Comparison of ENCODE assay signal across 14 cellular contexts in genomic region chr21:40271169-40271568, GRCh38.
DNase-seq lines count a peak whose midpoint lies in the region; ATAC-seq and TF ChIP-seq lines count a peak whose summit lies in the region.
"Had no signal": no experiment of that assay in that cellular context is flagged by ENCODE, and none has a peak within 500 bp of the region (broad histone marks: within the 10 kb centered on the region; RNA-seq: fewer than 3 reads in every experiment).

No MANE protein-coding gene starts in this region.

- H3K27me3 ChIP-seq in left ventricle myocardium inferior (ENCODE audit: low read depth) (no peaks in the 10 kb centered on the region), NT2/D1 (ENCODE audit: insufficient read depth, insufficient read length) (no peaks in the 10 kb centered on the region), esophagus muscularis mucosa (no peaks in the 10 kb centered on the region), tibial nerve (no peaks in the 10 kb centered on the region)
- H3K27me3 ChIP-seq: BLaER1 treated with 17β-estradiol and CSF1 and Interleukin-3, amounts not matched to agents 10 nM and 100 nM had no signal

- H3K4me3 ChIP-seq in left ventricle myocardium inferior (no peak overlapping the region), NT2/D1 (ENCODE audit: insufficient read length, low read depth) (no peak overlapping the region), esophagus muscularis mucosa (no peak overlapping the region), tibial nerve (no peak overlapping the region)
- H3K4me3 ChIP-seq: BLaER1 treated with 17β-estradiol and CSF1 and Interleukin-3, amounts not matched to agents 10 nM and 100 nM had no signal

- ATAC-seq in Right ventricle myocardium superior (ENCODE audit: poor library complexity) (peak; percentile 34), GM21526 (IDR thresholded peaks at IDR 0.05; ENCODE audit: low FRiP score, unreplicated experiment) (no peak)
- ATAC-seq: CD8-positive, alpha-beta T cell had no signal

- H3K36me3 ChIP-seq in left ventricle myocardium inferior (no peaks in the 10 kb centered on the region), NT2/D1 (ENCODE audit: insufficient read depth, insufficient read length, low read length) (no peaks in the 10 kb centered on the region), esophagus muscularis mucosa (no peaks in the 10 kb centered on the region), tibial nerve (no peaks in the 10 kb centered on the region)
- H3K36me3 ChIP-seq: BLaER1 treated with 17β-estradiol and CSF1 and Interleukin-3, amounts not matched to agents 10 nM and 100 nM had no signal

- 83% methylated on average over 9 of the region's 9 CpGs for WGBS in esophagus muscularis mucosa
- whole genome bisulfite sequencing in tibial nerve, 2 donors: 77 to 82% methylated on average over 9 of the region's 9 CpGs

- no peak for DNase-seq in Right ventricle myocardium superior
- no peak for DNase-seq in left ventricle myocardium inferior
- peak; percentile 39 for DNase-seq in NT2/D1 (ENCODE audit: low read depth, low spot score)
- DNase-seq in esophagus muscularis mucosa (ENCODE audit: extremely low spot score): peak; percentile 81
- no peak for DNase-seq in tibial nerve (ENCODE audit: low spot score in 2 of 2)
- DNase-seq in NCI-H1048 (lab: John Stamatoyannopoulos, UW): no peak
- DNase-seq: Calu3; CD8-positive, alpha-beta T cell; DMS79 treated with DMSO at 0.1 percent for 48 hours; GF-D8; HCEC 1CT had no signal

- TF ChIP-seq POLR2A in esophagus muscularis mucosa (IDR thresholded peaks at IDR 0.05; ENCODE audit: low read depth) (no peak), tibial nerve (IDR thresholded peaks at IDR 0.05) (no peak)

- peaks cover 18% of the 10 kb centered on the region for H3K4me1 ChIP-seq in left ventricle myocardium inferior
- H3K4me1 ChIP-seq in NT2/D1 (ENCODE audit: insufficient read depth, insufficient read length): no peaks in the 10 kb centered on the region
- no peaks in the 10 kb centered on the region for H3K4me1 ChIP-seq in esophagus muscularis mucosa
- H3K4me1 ChIP-seq in tibial nerve: no peaks in the 10 kb centered on the region
- H3K4me1 ChIP-seq: BLaER1 treated with 17β-estradiol and CSF1 and Interleukin-3, amounts not matched to agents 10 nM and 100 nM had no signal

- no peak overlapping the region for H3K27ac ChIP-seq in left ventricle myocardium inferior (replicated peaks)
- H3K27ac ChIP-seq in esophagus muscularis mucosa (replicated peaks in 1 of 4): no peak overlapping the region
- H3K27ac ChIP-seq in tibial nerve: no peak overlapping the region
- H3K27ac ChIP-seq: BLaER1 treated with 17β-estradiol and CSF1 and Interleukin-3, amounts not matched to agents 10 nM and 100 nM; HL-60 had no signal

- H3K9ac ChIP-seq in NT2/D1 (ENCODE audit: insufficient read length, low read depth): no peak overlapping the region
- H3K9ac ChIP-seq: BLaER1 treated with 17β-estradiol and CSF1 and Interleukin-3, amounts not matched to agents 10 nM and 100 nM had no signal

- TF ChIP-seq EP300 in esophagus muscularis mucosa (IDR thresholded peaks at IDR 0.05) (no peak), tibial nerve (IDR thresholded peaks at IDR 0.05) (no peak)

- no peak for TF ChIP-seq CTCF in left ventricle myocardium inferior (IDR thresholded peaks at IDR 0.05; ENCODE audit: borderline replicate concordance)
- TF ChIP-seq CTCF in esophagus muscularis mucosa (IDR thresholded peaks at IDR 0.05): no peak
- TF ChIP-seq CTCF in tibial nerve (IDR thresholded peaks at IDR 0.05): no peak

- H3K9me3 ChIP-seq in left ventricle myocardium inferior (replicated peaks): no peaks in the 10 kb centered on the region
- H3K9me3 ChIP-seq in NT2/D1 (ENCODE audit: insufficient read depth, low read length): no peaks in the 10 kb centered on the region
- H3K9me3 ChIP-seq in esophagus muscularis mucosa: no peaks in the 10 kb centered on the region
- H3K9me3 ChIP-seq in tibial nerve: no peaks in the 10 kb centered on the region
- H3K9me3 ChIP-seq: BLaER1 treated with 17β-estradiol and CSF1 and Interleukin-3, amounts not matched to agents 10 nM and 100 nM had no signal

- intact Hi-C loops in Right ventricle myocardium superior (cut with DNase I): no loop called here
- intact Hi-C loops in left ventricle myocardium inferior (cut with micrococcal nuclease): no loop called here
- intact Hi-C loops in esophagus muscularis mucosa (cut with DNase I): no loop called here

Comparison
In these comparisons a context has a peak if more than half of its experiments do, and no peak if none do; other contexts are left out.
1. DNase-seq: peak in NT2/D1 (single experiment) and esophagus muscularis mucosa (single experiment); none in Right ventricle myocardium superior (single experiment), left ventricle myocardium inferior (single experiment), tibial nerve (0 of 2) and NCI-H1048 (single experiment).